30 cellular contexts compared by ENCODE assay signal in genomic region chr4:6092971-6093370, GRCh38.
"Had no signal": no experiment of that assay in that cellular context is flagged by ENCODE, and none has a peak within 500 bp of the region (broad histone marks: within the 10 kb centered on the region; RNA-seq: fewer than 3 reads in every experiment).

No MANE protein-coding gene starts in this region.

- H3K4me3 ChIP-seq: ascending aorta, cardiac muscle cell, K562, PC-9 had no signal

- H3K4me1 ChIP-seq: ascending aorta had no signal

- H3K36me3 Mint-ChIP-seq: activated naive CD4-positive, alpha-beta T cell treated with anti-CD3 and anti-CD28 coated beads, Interleukin-2, amount 50 U/mL, for 24 hours; activated naive CD8-positive, alpha-beta T cell treated with anti-CD3 and anti-CD28 coated beads, Interleukin-2, amount 10 ng/mL, durations not matched to agents 7 days and 5 days; WTC11 had no signal

- H3K4me3 Mint-ChIP-seq: activated CD4-positive, alpha-beta T cell treated with anti-CD3 and anti-CD28 coated beads for 36 hours; activated CD4-positive, alpha-beta T cell treated with anti-CD3 and anti-CD28 coated beads, Interleukin-2, amount 10 ng/mL, durations not matched to agents 7 days and 5 days; activated CD8-positive, alpha-beta memory T cell treated with anti-CD3 and anti-CD28 coated beads, Interleukin-2, amount 10 ng/mL, durations not matched to agents 7 days and 5 days; activated naive CD4-positive, alpha-beta T cell treated with anti-CD3 and anti-CD28 coated beads, Interleukin-2, amount 50 U/mL, for 24 hours; activated T-cell treated with anti-CD3 and anti-CD28 coated beads, Interleukin-2, amount 50 U/mL, for 72 hours had no signal

- H3K27ac ChIP-seq: ascending aorta, cardiac muscle cell, PC-9, RWPE1 had no signal

- H2AFZ ChIP-seq: PC-9 had no signal

- H3K4me2 ChIP-seq: PC-9 had no signal

- H3K36me3 ChIP-seq: ascending aorta, cardiac muscle cell had no signal

- DNase-seq: activated CD4-positive, alpha-beta T cell treated with anti-CD3 and anti-CD28 coated beads for 36 hours; activated CD4-positive, alpha-beta T cell treated with anti-CD3 and anti-CD28 coated beads, Interleukin-2, amount 10 ng/mL, durations not matched to agents 7 days and 5 days; activated CD4-positive, alpha-beta T cell treated with anti-CD3 and anti-CD28 coated beads, Interleukin-2, amount 50 U/mL, for 48 hours; activated CD8-positive, alpha-beta memory T cell treated with anti-CD3 and anti-CD28 coated beads, Interleukin-2, amount 50 U/mL, for 48 hours; activated gamma-delta T cell; activated naive CD4-positive, alpha-beta T cell treated with Interleukin-2 at 50 U/mL for 16 hours; activated naive CD8-positive, alpha-beta T cell treated with anti-CD3 and anti-CD28 coated beads, Interleukin-2, amount 10 ng/mL, durations not matched to agents 7 days and 5 days; activated T-cell treated with anti-CD3 and anti-CD28 coated beads, Interleukin-2, amount 50 U/mL, for 72 hours; amygdala; NCI-H1048; NCI-H1105 treated with DMSO at 0.1 percent for 48 hours; NCI-H1436; NCI-H1694; NCI-H1930; NCI-H2081 treated with DMSO at 0.1 percent for 48 hours; NCI-H226; NCI-H446 treated with DMSO at 0.1 percent for 48 hours; NCI-H524; NK-92 treated with Interleukin-12 subunit alpha and Interleukin-12 subunit beta, amount 100 ng/mL, for 24 hours; PC-9 had no signal

- H3K27me3 ChIP-seq: ascending aorta, cardiac muscle cell had no signal

- H3K9me3 ChIP-seq: ascending aorta had no signal

- H3K9me3 Mint-ChIP-seq: activated naive CD4-positive, alpha-beta T cell treated with anti-CD3 and anti-CD28 coated beads, Interleukin-2, amount 50 U/mL, for 24 hours; activated naive CD8-positive, alpha-beta T cell treated with anti-CD3 and anti-CD28 coated beads, Interleukin-2, amount 10 ng/mL, durations not matched to agents 7 days and 5 days; activated T-helper 2 cell treated with anti-CD3 and anti-CD28 coated beads, Interferon-gamma antibody, Interleukin-2, Interleukin-4, amounts not matched to agents 10 μg/mL and 5 μg/mL and 100 μg/mL, durations not matched to agents 14 hours and 24 hours and 36 hours; WTC11 had no signal

- H3K4me1 Mint-ChIP-seq: activated CD4-positive, alpha-beta T cell treated with anti-CD3 and anti-CD28 coated beads for 36 hours had no signal

- H3K27me3 Mint-ChIP-seq: activated CD4-positive, alpha-beta T cell treated with anti-CD3 and anti-CD28 coated beads, Interleukin-2, amount 10 ng/mL, durations not matched to agents 7 days and 5 days; activated CD8-positive, alpha-beta memory T cell treated with anti-CD3 and anti-CD28 coated beads, Interleukin-2, amount 10 ng/mL, durations not matched to agents 7 days and 5 days; activated naive CD4-positive, alpha-beta T cell treated with anti-CD3 and anti-CD28 coated beads, Interleukin-2, amount 50 U/mL, for 24 hours had no signal

- ATAC-seq: activated CD4-positive, alpha-beta T cell treated with anti-CD3 and anti-CD28 coated beads for 36 hours; activated CD4-positive, CD25-positive, alpha-beta regulatory T cell treated with anti-CD3 and anti-CD28 coated beads, Interleukin-2, amount 50 U/mL, for 24 hours; activated T-cell treated with anti-CD3 and anti-CD28 coated beads, Interleukin-2, amount 50 U/mL, for 72 hours; K562; Right ventricle myocardium inferior had no signal

- H3K27ac Mint-ChIP-seq: activated CD4-positive, alpha-beta T cell treated with anti-CD3 and anti-CD28 coated beads for 36 hours; activated CD8-positive, alpha-beta memory T cell treated with anti-CD3 and anti-CD28 coated beads, Interleukin-2, amount 10 ng/mL, durations not matched to agents 7 days and 5 days; activated naive CD4-positive, alpha-beta T cell treated with anti-CD3 and anti-CD28 coated beads, Interleukin-2, amount 50 U/mL, for 24 hours; activated naive CD8-positive, alpha-beta T cell treated with anti-CD3 and anti-CD28 coated beads, Interleukin-2, amount 10 ng/mL, durations not matched to agents 7 days and 5 days; activated T-cell treated with anti-CD3 and anti-CD28 coated beads, Interleukin-2, amount 50 U/mL, for 72 hours; activated T-helper 2 cell treated with anti-CD3 and anti-CD28 coated beads, Interferon-gamma antibody, Interleukin-2, Interleukin-4, amounts not matched to agents 10 μg/mL and 5 μg/mL and 100 μg/mL, durations not matched to agents 14 hours and 24 hours and 36 hours; WTC11 had no signal
